In genomic region chr20:59022754-59023153, GRCh38 we compare ENCODE assay signal across 18 cellular contexts. TPM values are rescaled to one million over a fixed set of nuclear protein-coding genes. Genes with fewer than 3 reads are reported as not detected.
"Had no signal": no experiment of that assay in that cellular context is flagged by ENCODE, and none has a peak within 500 bp of the region (broad histone marks: within the 10 kb centered on the region; RNA-seq: fewer than 3 reads in every experiment).

No MANE protein-coding gene starts in this region.

- H3K36me3 ChIP-seq: pancreas had no signal

- H3K4me3 ChIP-seq: adrenal gland, body of pancreas, heart left ventricle, pancreas, SJSA1, skin epidermis, upper lobe of left lung had no signal

- H3K27ac ChIP-seq: adrenal gland, body of pancreas, heart left ventricle, pancreas, SJSA1, skin epidermis, upper lobe of left lung, WERI-Rb-1 had no signal

- DNase-seq: activated CD4-positive, alpha-beta T cell treated with anti-CD3 and anti-CD28 coated beads, Interleukin-2, amount 10 ng/mL, durations not matched to agents 7 days and 5 days; activated naive CD4-positive, alpha-beta T cell treated with anti-CD3 and anti-CD28 coated beads, Interleukin-2, amount 10 ng/mL, durations not matched to agents 7 days and 5 days; body of pancreas; central memory CD4-positive, alpha-beta T cell; cortex of kidney; effector CD8-positive, alpha-beta T cell; heart left ventricle; naive thymus-derived CD4-positive, alpha-beta T cell; pancreas; retina; stimulated activated naive CD4-positive, alpha-beta T cell; WERI-Rb-1 had no signal

- H3K9me3 Mint-ChIP-seq: activated CD4-positive, alpha-beta T cell treated with anti-CD3 and anti-CD28 coated beads, Interleukin-2, amount 10 ng/mL, durations not matched to agents 7 days and 5 days; activated naive CD4-positive, alpha-beta T cell treated with anti-CD3 and anti-CD28 coated beads, Interleukin-2, amount 10 ng/mL, durations not matched to agents 7 days and 5 days; naive thymus-derived CD4-positive, alpha-beta T cell had no signal

- H3K4me1 ChIP-seq: pancreas had no signal

- ATAC-seq: body of pancreas; heart left ventricle; naive thymus-derived CD4-positive, alpha-beta T cell; pancreas had no signal

- H3K27ac Mint-ChIP-seq: activated CD4-positive, alpha-beta T cell treated with anti-CD3 and anti-CD28 coated beads, Interleukin-2, amount 10 ng/mL, durations not matched to agents 7 days and 5 days; activated naive CD4-positive, alpha-beta T cell treated with anti-CD3 and anti-CD28 coated beads, Interleukin-2, amount 10 ng/mL, durations not matched to agents 7 days and 5 days had no signal

- FAIRE-seq: frontal cortex, pancreas had no signal

- H3K4me3 Mint-ChIP-seq: activated CD4-positive, alpha-beta T cell treated with anti-CD3 and anti-CD28 coated beads, Interleukin-2, amount 10 ng/mL, durations not matched to agents 7 days and 5 days; activated naive CD4-positive, alpha-beta T cell treated with anti-CD3 and anti-CD28 coated beads, Interleukin-2, amount 10 ng/mL, durations not matched to agents 7 days and 5 days; naive thymus-derived CD4-positive, alpha-beta T cell had no signal

- H3K9me3 ChIP-seq: adrenal gland, body of pancreas, heart left ventricle, pancreas, SJSA1, upper lobe of left lung had no signal

RNA-seq across cellular contexts. Expression of gene TUBB1, which starts 3.5 kb away (rescaled TPM):
- total RNA-seq: activated CD4-positive, alpha-beta T cell treated with anti-CD3 and anti-CD28 coated beads, Interleukin-2, amount 10 ng/mL, durations not matched to agents 7 days and 5 days; body of pancreas; lung microvascular endothelial cell had no signal
